In the genomic region with DNA sequence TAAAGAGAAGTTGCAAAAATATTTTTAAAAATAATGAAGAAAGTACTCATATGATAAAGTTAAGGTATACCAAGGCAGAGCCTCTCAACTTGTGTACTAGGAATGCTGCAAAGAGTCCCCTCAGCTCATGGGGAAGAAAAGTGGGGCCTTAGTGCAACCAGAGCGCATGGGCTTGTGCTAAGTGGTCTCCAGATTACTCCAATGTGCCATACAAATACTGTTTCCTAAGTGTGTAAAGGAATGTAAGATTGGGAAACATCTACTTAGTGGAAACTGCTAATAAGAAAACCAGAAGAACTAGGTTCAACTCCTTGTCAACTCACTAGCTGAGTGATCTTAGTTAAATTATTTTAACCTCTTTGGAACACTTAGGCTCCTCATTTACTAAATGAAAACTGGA, we compare ENCODE assay signal across 25 cellular contexts.
"Had no signal": no experiment of that assay in that cellular context is flagged by ENCODE, and none has a peak within 500 bp of the region (broad histone marks: within the 10 kb centered on the region; RNA-seq: fewer than 3 reads in every experiment).

No MANE protein-coding gene starts in this region.

- H3K4me3 Mint-ChIP-seq: dendritic cell treated with granulocyte-macrophage colony-stimulating factor and Interleukin-4, amounts not matched to agents 40 ng/mL and 50 ng/mL, for 4 days; effector memory CD8-positive, alpha-beta T cell; endodermal cell had no signal

- H3K36me3 ChIP-seq: colonic mucosa had no signal

- H3K4me1 ChIP-seq: colonic mucosa, esophagus muscularis mucosa, esophagus squamous epithelium, foreskin keratinocyte, gastroesophageal sphincter, heart left ventricle, heart right ventricle had no signal

- H3K9me3 ChIP-seq: colonic mucosa, esophagus muscularis mucosa, esophagus squamous epithelium, gastrocnemius medialis, gastroesophageal sphincter, heart left ventricle, heart right ventricle had no signal

- H3K27me3 Mint-ChIP-seq: dendritic cell treated with granulocyte-macrophage colony-stimulating factor and Interleukin-4, amounts not matched to agents 40 ng/mL and 50 ng/mL, for 4 days; effector memory CD8-positive, alpha-beta T cell had no signal

- H3K4me1 Mint-ChIP-seq: endodermal cell had no signal

- H3K9me3 Mint-ChIP-seq: dendritic cell treated with granulocyte-macrophage colony-stimulating factor and Interleukin-4, amounts not matched to agents 40 ng/mL and 50 ng/mL, for 4 days; effector memory CD8-positive, alpha-beta T cell; endodermal cell had no signal

- H3K4me3 ChIP-seq: colonic mucosa, coronary artery, dorsolateral prefrontal cortex, esophagus muscularis mucosa, esophagus squamous epithelium, gastrocnemius medialis, gastroesophageal sphincter, heart left ventricle, heart right ventricle had no signal

- ATAC-seq: effector memory CD8-positive, alpha-beta T cell; esophagus mucosa; foreskin keratinocyte; gastrocnemius medialis; gastroesophageal sphincter; heart left ventricle; heart right ventricle had no signal

- H3K27ac Mint-ChIP-seq: dendritic cell treated with granulocyte-macrophage colony-stimulating factor and Interleukin-4, amounts not matched to agents 40 ng/mL and 50 ng/mL, for 4 days; effector memory CD8-positive, alpha-beta T cell; endodermal cell had no signal

- H3K27ac ChIP-seq: colonic mucosa, coronary artery, dorsolateral prefrontal cortex, epithelial cell of prostate, esophagus muscularis mucosa, esophagus squamous epithelium, foreskin keratinocyte, gastrocnemius medialis, gastroesophageal sphincter, heart left ventricle, heart right ventricle had no signal

- DNase-seq: colonic mucosa; cortex of kidney; dermis blood vessel endothelial cell; dorsolateral prefrontal cortex; effector CD4-positive, alpha-beta T cell; effector CD8-positive, alpha-beta T cell; effector memory CD4-positive, alpha-beta T cell; effector memory CD8-positive, alpha-beta T cell; endodermal cell; erythroblast; esophagus squamous epithelium; foreskin fibroblast; foreskin keratinocyte; foreskin melanocyte; gastrocnemius medialis; glutamatergic neuron; head of caudate nucleus; heart left ventricle; heart right ventricle had no signal

- H3K27me3 ChIP-seq: colonic mucosa, dorsolateral prefrontal cortex, esophagus muscularis mucosa, esophagus squamous epithelium, foreskin keratinocyte, gastrocnemius medialis, gastroesophageal sphincter, heart left ventricle, heart right ventricle had no signal
